Comparison of ENCODE assay signal across 8 cellular contexts in the genomic region with DNA sequence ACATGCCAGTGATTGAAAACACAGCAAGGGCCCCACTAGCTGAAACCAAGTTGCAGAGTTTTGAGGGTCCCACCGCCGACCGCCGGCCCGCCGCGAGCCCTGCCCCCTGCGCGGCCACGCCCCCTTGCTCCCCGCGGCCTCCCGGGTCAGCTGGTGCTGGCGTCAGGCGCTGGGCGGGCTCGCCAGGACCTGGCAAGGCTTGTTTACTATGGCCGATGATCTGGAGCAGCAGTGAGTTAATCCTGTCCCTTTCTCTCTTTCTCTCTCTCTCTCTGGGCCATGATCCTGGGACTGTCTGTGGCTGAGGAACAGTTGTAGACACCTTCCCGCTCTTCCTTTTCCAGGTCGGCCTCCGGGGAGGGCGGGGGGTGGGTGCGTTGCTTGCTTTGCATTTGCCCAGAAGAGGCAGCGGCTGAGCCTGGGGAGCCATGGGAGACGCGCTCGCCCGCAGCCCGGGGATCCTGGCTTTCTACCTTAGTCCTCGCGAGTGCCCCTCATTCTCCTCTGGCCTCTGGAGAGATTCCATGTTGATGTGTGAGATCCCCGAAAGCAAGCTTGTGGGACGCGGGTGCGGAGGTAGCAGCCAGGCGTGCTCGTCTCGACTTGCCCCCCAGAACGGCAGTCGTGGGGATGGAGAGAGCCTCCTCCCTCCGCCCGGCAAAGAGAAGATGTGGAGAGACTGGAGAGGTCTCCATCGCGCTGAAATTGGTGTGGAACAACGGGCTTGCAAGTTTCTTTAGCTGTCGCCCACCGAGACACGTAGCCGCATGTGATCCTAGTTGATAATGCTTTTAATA. TPM values are rescaled to one million over a fixed set of nuclear protein-coding genes. Genes with fewer than 3 reads are reported as not detected.
A peak's percentile ranks its signal among the peaks of the same experiment; 100 is the strongest.
DNase-seq lines count a peak whose midpoint lies in the region; TF ChIP-seq lines count a peak whose summit lies in the region.

TSS of gene ABHD4 (plus strand) at position 202 of the 797 bp plus-strand sequence. CDS start at position 209, 7 bp downstream.

- peak within 1 kb of the TSS; percentile 98 for H3K4me3 Mint-ChIP-seq in HFFc6

- H3K36me3 Mint-ChIP-seq in HFFc6 (ENCODE audit: low read depth), result peaks cover 25% of the 10 kb centered on the region

- H3K9me3 Mint-ChIP-seq in HFFc6, result no peaks in the 10 kb centered on the region

- H3K27ac ChIP-seq in coronary artery, result peak within 1 kb of the TSS; percentile 80 to 88

- H3K4me1 Mint-ChIP-seq in HFFc6 (ENCODE audit: low read depth), result peaks cover 61% of the 10 kb centered on the region

- peak; percentile 7 for DNase-seq in NCI-H2029 treated with DMSO at 0.1 percent for 48 hours (lab: John Stamatoyannopoulos, UW)
- no peak for DNase-seq in NCI-H2029 (lab: John Stamatoyannopoulos, UW)
- peak; percentile 50 for DNase-seq in HFFc6
- peak; percentile 39 for DNase-seq in NCI-H1105 (lab: John Stamatoyannopoulos, UW)
- DNase-seq in activated CD4-positive, CD25-positive, alpha-beta regulatory T cell (lab: John Stamatoyannopoulos, UW), result peak; percentile 8 to 23 (median 14)
- DNase-seq in coronary artery (ENCODE audit: low spot score), result peak; percentile 88
- DNase-seq in kidney tubule cell (ENCODE audit: low spot score), result peak; percentile 59
- DNase-seq in stimulated activated CD4-positive, alpha-beta T cell treated with anti-CD3 and anti-CD28 coated beads, Interleukin-1b, Interleukin-23, amount 100 ng/mL, for 48 hours, result peak; percentile 46

- peak within 1 kb of the TSS; percentile 95 for H3K27ac Mint-ChIP-seq in HFFc6

- TF ChIP-seq CTCF in HFFc6 (IDR thresholded peaks at IDR 0.05) (no peak; the same call in 1 of the 2 replicates), coronary artery (IDR thresholded peaks at IDR 0.05) (no peak)

- H3K27me3 Mint-ChIP-seq in HFFc6 (ENCODE audit: insufficient read depth), result no peaks in the 10 kb centered on the region; the same call in none of the 2 replicates

- peak within 1 kb of the TSS; percentile 82 for H3K4me3 ChIP-seq in coronary artery

RNA-seq across cellular contexts. Expression of gene ABHD4, which starts in this region (rescaled TPM):
- total RNA-seq in HFFc6 (2021; fragmentation: NEBNext Ultra II Directional; extraction: Animal tissue kit (Norgen Biotek cat#: 25700)), result 10 to 100 TPM; 22.2 to 31.6 (median 27.5) TPM
